9 cellular contexts compared by ENCODE assay signal in the genomic region with DNA sequence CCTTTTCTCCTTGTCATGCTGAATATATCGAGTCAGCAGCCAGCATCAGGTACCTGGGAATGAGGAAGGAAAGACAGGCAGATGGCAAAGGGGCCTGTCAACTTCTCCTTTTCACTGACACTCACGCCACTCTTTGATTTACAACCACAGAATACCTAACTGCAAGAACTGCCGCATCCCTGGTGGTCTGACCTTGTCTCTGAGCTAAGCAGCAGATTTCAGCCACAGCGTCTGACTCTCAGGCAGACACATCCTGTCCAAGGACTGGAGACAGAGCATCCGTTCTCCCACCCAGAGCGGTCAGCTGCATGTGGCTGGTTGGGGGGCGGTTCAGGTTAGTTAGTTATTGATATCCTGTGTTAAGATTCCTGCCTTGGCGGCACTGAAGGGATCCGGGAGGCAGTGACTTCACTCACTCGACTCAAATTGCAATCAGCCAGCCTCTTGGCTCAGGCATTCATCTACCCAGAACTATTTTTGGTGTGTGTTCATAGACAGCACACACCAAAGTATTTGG. TPM values are rescaled to one million over a fixed set of nuclear protein-coding genes. Genes with fewer than 3 reads are reported as not detected.
DNase-seq lines count a peak whose midpoint lies in the region; ATAC-seq and TF ChIP-seq lines count a peak whose summit lies in the region.
"Had no signal": no experiment of that assay in that cellular context is flagged by ENCODE, and none has a peak within 500 bp of the region (broad histone marks: within the 10 kb centered on the region; RNA-seq: fewer than 3 reads in every experiment).

No MANE protein-coding gene starts in this region.

- no peak for TF ChIP-seq EP300 in tibial nerve (IDR thresholded peaks at IDR 0.05)

- intact Hi-C loops in naive thymus-derived CD4-positive, alpha-beta T cell (cut with micrococcal nuclease): no loop called here

- TF ChIP-seq CTCF in Peyer's patch (IDR thresholded peaks at IDR 0.05) (no peak), tibial nerve (IDR thresholded peaks at IDR 0.05) (no peak)

- no peaks in the 10 kb centered on the region for H3K9me3 ChIP-seq in Peyer's patch
- H3K9me3 ChIP-seq in naive thymus-derived CD4-positive, alpha-beta T cell (ENCODE audit: control insufficient read depth in 2 of 3, low read length in 3 of 3): no peaks in the 10 kb centered on the region
- no peaks in the 10 kb centered on the region for H3K9me3 ChIP-seq in tibial nerve
- H3K9me3 ChIP-seq: body of pancreas had no signal

- H3K4me3 ChIP-seq in Peyer's patch: no peak overlapping the region
- H3K4me3 ChIP-seq in naive thymus-derived CD4-positive, alpha-beta T cell (ENCODE audit: low read length): no peak overlapping the region
- no peak overlapping the region for H3K4me3 ChIP-seq in tibial nerve
- H3K4me3 ChIP-seq: body of pancreas had no signal

- H3K27me3 Mint-ChIP-seq in naive thymus-derived CD4-positive, alpha-beta T cell: peaks cover 0 to 11% (median 0%) of the 10 kb centered on the region in 5 donors

- H3K27me3 ChIP-seq in Peyer's patch (no peaks in the 10 kb centered on the region), tibial nerve (no peaks in the 10 kb centered on the region)
- H3K27me3 ChIP-seq in naive thymus-derived CD4-positive, alpha-beta T cell (ENCODE audit: control insufficient read depth in 2 of 2, insufficient read depth in 2 of 2, low read length in 2 of 2): no peaks in the 10 kb centered on the region
- H3K27me3 ChIP-seq: body of pancreas had no signal

- H3K4me3 Mint-ChIP-seq in naive thymus-derived CD4-positive, alpha-beta T cell: no peak overlapping the region

- peak overlapping the region in 1 of 9 donors; percentile 47 for H3K27ac Mint-ChIP-seq in naive thymus-derived CD4-positive, alpha-beta T cell

- peaks cover 0 to 7% (median 2%) of the 10 kb centered on the region in 4 donors for H3K4me1 ChIP-seq in Peyer's patch
- no peaks in the 10 kb centered on the region for H3K4me1 ChIP-seq in naive thymus-derived CD4-positive, alpha-beta T cell (ENCODE audit: control insufficient read depth in 2 of 2, insufficient read depth in 2 of 2, low read length in 2 of 2)
- H3K4me1 ChIP-seq in tibial nerve: peaks cover 0 to 19% (median 10%) of the 10 kb centered on the region in 4 donors
- H3K4me1 ChIP-seq: body of pancreas had no signal

- no peaks in the 10 kb centered on the region for H3K36me3 Mint-ChIP-seq in naive thymus-derived CD4-positive, alpha-beta T cell

- H3K4me1 Mint-ChIP-seq in naive thymus-derived CD4-positive, alpha-beta T cell: peaks cover 0 to 6% (median 3%) of the 10 kb centered on the region in 7 donors

- POLR2A ChIA-PET in naive thymus-derived CD4-positive, alpha-beta T cell (lab: Charles Lee): interaction anchor here (1.1 to 1.2 kb wide), 2 partner anchors 9 to 12 kb away, joined by 3 read pairs; a partner anchor contains a TSS

- no peak overlapping the region for H3K27ac ChIP-seq in Peyer's patch
- H3K27ac ChIP-seq in naive thymus-derived CD4-positive, alpha-beta T cell (ENCODE audit: low read depth, low read length): no peak overlapping the region
- no peak overlapping the region for H3K27ac ChIP-seq in tibial nerve
- H3K27ac ChIP-seq: body of pancreas had no signal

- peak; percentile 79 for ATAC-seq in GM18867 (IDR thresholded peaks at IDR 0.05; ENCODE audit: unreplicated experiment)
- ATAC-seq in HG02885 (IDR thresholded peaks at IDR 0.05; ENCODE audit: poor library complexity, unreplicated experiment): peak; percentile 77
- ATAC-seq in naive thymus-derived CD4-positive, alpha-beta T cell: peak; percentile 48
- ATAC-seq: body of pancreas had no signal

- peak in 2 of 3 donors; percentile 62 to 63 for DNase-seq in Peyer's patch
- DNase-seq in naive thymus-derived CD4-positive, alpha-beta T cell: no peak
- no peak for DNase-seq in NK-92 (lab: John Stamatoyannopoulos, UW; ENCODE audit: unreplicated experiment)
- DNase-seq in SHP77 treated with DMSO at 0.1 percent for 48 hours (lab: John Stamatoyannopoulos, UW): no peak
- no peak for DNase-seq in tibial nerve (ENCODE audit: low spot score in 2 of 2)
- no peak for DNase-seq in DMS 273 treated with DMSO at 0.1 percent for 48 hours (lab: John Stamatoyannopoulos, UW)

- CTCF ChIA-PET in naive thymus-derived CD4-positive, alpha-beta T cell (lab: Charles Lee): no interaction called here

- TF ChIP-seq POLR2A in Peyer's patch (IDR thresholded peaks at IDR 0.05): no peak
- no peak for TF ChIP-seq POLR2A in tibial nerve (IDR thresholded peaks at IDR 0.05)

- H3K36me3 ChIP-seq in Peyer's patch (no peaks in the 10 kb centered on the region), tibial nerve (no peaks in the 10 kb centered on the region)
- no peaks in the 10 kb centered on the region for H3K36me3 ChIP-seq in naive thymus-derived CD4-positive, alpha-beta T cell (ENCODE audit: control insufficient read depth in 2 of 3, insufficient read depth in 3 of 3, low read length in 3 of 3)

- 52 to 55% methylated on average over 10 of the region's 10 CpGs for WGBS in tibial nerve, 2 donors

- H3K9me3 Mint-ChIP-seq in naive thymus-derived CD4-positive, alpha-beta T cell: peaks cover 0 to 2% (median 0%) of the 10 kb centered on the region in 11 donors

RNA-seq across cellular contexts. Expression of a gene that starts 11.2 kb away (rescaled TPM):
- total RNA-seq in Peyer's patch: 1 to 10 TPM in 1 of 4 donors, not detected in 3; 1.9 TPM
- 1 to 10 TPM in 3 of 5 experiments, under 1 TPM in 2; 0.48 to 6.6 (median 1.5) TPM for total RNA-seq in naive thymus-derived CD4-positive, alpha-beta T cell
- polyA plus RNA-seq in naive thymus-derived CD4-positive, alpha-beta T cell: 1 to 10 TPM; 4.4 to 5.9 TPM
- total RNA-seq in tibial nerve: 1 to 10 TPM in 1 of 4 donors, under 1 TPM in 1, not detected in 2; 0.98 to 1.7 TPM
- total RNA-seq: body of pancreas had no signal

Comparison
In these comparisons a context has a peak if more than half of its experiments do, and no peak if none do; other contexts are left out.
1. DNase-seq: peak in Peyer's patch (2 of 3); none in naive thymus-derived CD4-positive, alpha-beta T cell (0 of 9), NK-92 (single experiment), SHP77 treated with DMSO at 0.1 percent for 48 hours (single experiment), tibial nerve (0 of 2) and DMS 273 treated with DMSO at 0.1 percent for 48 hours (single experiment).
2. Peak in every context shown above with its lines, with median percentiles within 50 percentile points of each other: ATAC-seq.